27 cellular contexts compared by ENCODE assay signal in the genomic region with DNA sequence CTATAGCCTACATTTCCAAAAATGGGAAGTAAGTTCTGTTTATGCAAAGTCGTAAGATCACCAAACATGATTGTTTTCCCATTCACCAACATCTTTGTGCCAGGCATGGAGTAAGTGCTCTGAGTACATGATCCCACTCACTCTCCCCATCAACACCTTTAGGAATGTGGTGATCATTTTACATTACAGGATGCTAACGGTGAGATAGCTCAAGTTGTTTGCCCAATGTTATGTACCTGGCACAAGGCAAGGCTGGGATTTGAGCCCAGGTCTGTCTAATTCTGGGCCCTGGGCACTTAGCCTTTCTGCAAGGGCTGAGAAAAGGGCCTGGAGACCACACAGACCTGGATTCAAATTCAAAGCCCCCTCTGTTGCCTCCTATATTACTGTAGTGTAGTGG.
DNase-seq lines count a peak whose midpoint lies in the region; ATAC-seq, FAIRE-seq and TF ChIP-seq lines count a peak whose summit lies in the region.
"Had no signal": no experiment of that assay in that cellular context is flagged by ENCODE, and none has a peak within 500 bp of the region (broad histone marks: within the 10 kb centered on the region; RNA-seq: fewer than 3 reads in every experiment).

No MANE protein-coding gene starts in this region.

- no peak overlapping the region for H4K8ac ChIP-seq in IMR-90 (ENCODE audit: low read depth in 2 of 2, low read length in 2 of 2)

- TF ChIP-seq RAD21 in IMR-90 (IDR thresholded peaks at IDR 0.05; ENCODE audit: low read length), result no peak

- no peak for TF ChIP-seq CTCF in IMR-90 (conservative IDR thresholded peaks at IDR 0.05; ENCODE audit: low read depth, low read length)
- TF ChIP-seq CTCF in bronchial epithelial cell (IDR thresholded peaks at IDR 0.05; ENCODE audit: insufficient read depth, low read length, severe bottlenecking), result no peak
- no peak for TF ChIP-seq CTCF in neutrophil (IDR thresholded peaks at IDR 0.05)
- TF ChIP-seq CTCF in tibial artery (IDR thresholded peaks at IDR 0.05), result no peak

- peak; percentile 13 for FAIRE-seq in bronchial epithelial cell (lab: Jason Lieb, UNC)
- FAIRE-seq: A204.1, GM12878, GM12892, GM18507 had no signal

- no peaks in the 10 kb centered on the region for H3K79me1 ChIP-seq in IMR-90 (ENCODE audit: low read depth in 1 of 2, low read length in 2 of 2)

- no peak overlapping the region for H2AK5ac ChIP-seq in IMR-90 (ENCODE audit: low read depth, low read length)

- peak overlapping the region; percentile 70; the same call in 1 of the 3 replicates for H2BK15ac ChIP-seq in IMR-90 (ENCODE audit: low read depth, low read length)

- H3K23ac ChIP-seq in IMR-90 (ENCODE audit: low read depth, low read length), result 0 out of 2 replicates have a peak overlapping the region, but pooled peaks have one; percentile 51

- POLR2A ChIA-PET in IMR-90 (lab: Charles Lee; ENCODE audit: unreplicated experiment), result no interaction called here

- no peak overlapping the region for H3K9ac ChIP-seq in IMR-90 (ENCODE audit: low read depth, low read length)
- H3K9ac ChIP-seq: BLaER1 had no signal

- H4K91ac ChIP-seq in IMR-90 (ENCODE audit: insufficient read depth, low read depth, low read length), result peak overlapping the region; percentile 56

- BruUV-seq in IMR-90 (replicated peaks; lab: Mats Ljungman, UMichigan), result no TSS peak

- no peak overlapping the region for H2BK5ac ChIP-seq in IMR-90 (ENCODE audit: low read depth, low read length, poor library complexity, severe bottlenecking)

- H2AK9ac ChIP-seq in IMR-90 (replicated peaks; ENCODE audit: low read depth, low read length, poor library complexity), result no peak overlapping the region

- TF ChIP-seq POLR2A in IMR-90 (IDR thresholded peaks at IDR 0.05; ENCODE audit: low read depth, low read length), result no peak

- DNase-seq in Right ventricle myocardium superior, result no peak
- DNase-seq in cardiac septum (ENCODE audit: low spot score), result no peak
- DNase-seq in IMR-90, result no peak
- DNase-seq in bronchial epithelial cell (ENCODE audit: low read depth), result no peak
- no peak for DNase-seq in NCI-H1105 treated with DMSO at 0.1 percent for 48 hours (lab: John Stamatoyannopoulos, UW)
- no peak for DNase-seq in tibial artery
- DNase-seq: 8988T; ACHN; BE2C; C1 segment of cervical spinal cord; CD4-positive, alpha-beta memory T cell; CD4-positive, CD25-positive, alpha-beta regulatory T cell; CD8-positive, alpha-beta memory T cell; COR-L47; DMS 273 treated with DMSO at 0.1 percent for 48 hours; DMS153; DMS53; DMS79; DND-41; EL; GDM1 had no signal

- CTCF ChIA-PET in IMR-90 (lab: Yijun Ruan, JAX), result interaction anchor here (0.7 kb wide), 1 partner anchor 25 kb away, joined by 3 read pairs; no protein-coding TSS in a partner anchor

- no peak overlapping the region for H2BK20ac ChIP-seq in IMR-90 (ENCODE audit: low read depth, low read length)

- in situ Hi-C loops in IMR-90 (cut with MboI; ENCODE audit: low sequenced_read_pairs), result no loop called here

- H3K36me3 ChIP-seq in IMR-90 (ENCODE audit: control insufficient read depth, insufficient read depth, low read length) (no peaks in the 10 kb centered on the region), bronchial epithelial cell (ENCODE audit: control insufficient read depth, insufficient read depth, low read length) (no peaks in the 10 kb centered on the region), neutrophil (no peaks in the 10 kb centered on the region), tibial artery (no peaks in the 10 kb centered on the region)
- H3K36me3 ChIP-seq: BE2C, BLaER1 had no signal

- peak overlapping the region; percentile 46; the same call in 1 of the 2 replicates for H2BK120ac ChIP-seq in IMR-90 (ENCODE audit: low read depth, low read length)

- H3K27me3 ChIP-seq in IMR-90 (ENCODE audit: control insufficient read depth, insufficient read depth, low read length) (no peaks in the 10 kb centered on the region), bronchial epithelial cell (ENCODE audit: control insufficient read depth, insufficient read depth, low read length) (no peaks in the 10 kb centered on the region), neutrophil (no peaks in the 10 kb centered on the region), tibial artery (no peaks in the 10 kb centered on the region)
- H3K27me3 ChIP-seq: BE2C, BLaER1 had no signal

- H3K56ac ChIP-seq in IMR-90 (ENCODE audit: extremely low read depth, insufficient read depth, low read length), result no peak overlapping the region

- H4K5ac ChIP-seq in IMR-90 (ENCODE audit: low read depth, low read length), result no peak overlapping the region

- H3K4me3 ChIP-seq in IMR-90 (ENCODE audit: insufficient read depth, low read depth, low read length) (no peak overlapping the region), bronchial epithelial cell (ENCODE audit: low read depth, low read length) (no peak overlapping the region), neutrophil (ENCODE audit: low read depth in 1 of 2, low read length in 1 of 2) (no peak overlapping the region), tibial artery (no peak overlapping the region)
- H3K4me3 ChIP-seq: BLaER1, GM12878 had no signal

- ATAC-seq in Right ventricle myocardium superior (ENCODE audit: poor library complexity) (peak; percentile 80), IMR-90 (ENCODE audit: low read depth) (no peak)
- ATAC-seq: GM12878 had no signal

- WGBS in IMR-90 (ENCODE audit: extremely low coverage in 2 of 2, insufficient read length in 1 of 2), 2 experiments, result no CpG with 5 or more reads among the region's 2 CpGs

- H3K4me2 ChIP-seq in IMR-90 (ENCODE audit: low read depth, low read length), result no peak overlapping the region
- H3K4me2 ChIP-seq: BLaER1 had no signal

- peak overlapping the region; percentile 40; the same call in 1 of the 2 replicates for H3K4ac ChIP-seq in IMR-90 (ENCODE audit: low read depth, low read length)

- H3K18ac ChIP-seq in IMR-90 (ENCODE audit: low read depth, low read length), result no peak overlapping the region

- H4K20me1 ChIP-seq in IMR-90 (ENCODE audit: insufficient read depth, low read length), result 0 out of 2 replicates have a peak, but pooled peaks cover 3% of the 10 kb centered on the region
- H4K20me1 ChIP-seq: BLaER1 had no signal

- 0 out of 2 replicates have a peak overlapping the region, but pooled peaks have one; percentile 31 for H3K14ac ChIP-seq in IMR-90 (replicated peaks; ENCODE audit: low read depth, low read length)

- H3K4me1 ChIP-seq in IMR-90 (ENCODE audit: control insufficient read depth, insufficient read depth, low read length) (peaks cover 7% of the 10 kb centered on the region), neutrophil (ENCODE audit: control insufficient read depth in 1 of 2, insufficient read depth in 1 of 2, low read depth in 1 of 2, low read length in 1 of 2) (peaks cover 22 to 25% of the 10 kb centered on the region in 2 experiments), tibial artery (peaks cover 0 to 32% (median 22%) of the 10 kb centered on the region in 4 donors)
- H3K4me1 ChIP-seq: BE2C had no signal

- peaks cover 8% of the 10 kb centered on the region; the same call in 1 of the 2 replicates for H3K9me1 ChIP-seq in IMR-90 (ENCODE audit: insufficient read depth, low read length)

- intact Hi-C loops in Right ventricle myocardium superior (cut with DNase I) (no loop called here), cardiac septum (cut with DNase I) (no loop called here), IMR-90 (cut with micrococcal nuclease) (loop anchor here (5.0 to 10.0 kb wide), 4 partner anchors 143 to 1067 kb away; no protein-coding TSS in a partner anchor), tibial artery (cut with DNase I; ENCODE audit: low total_unique reads) (no loop called here)

- dilution Hi-C loops in IMR-90 (cut with HindIII; ENCODE audit: low sequenced_read_pairs, unreplicated experiment), result no loop called here

- no peaks in the 10 kb centered on the region for H3K9me3 ChIP-seq in IMR-90 (ENCODE audit: control insufficient read depth, insufficient read depth, low read length)
- no peaks in the 10 kb centered on the region for H3K9me3 ChIP-seq in neutrophil
- H3K9me3 ChIP-seq in tibial artery, result no peaks in the 10 kb centered on the region
- H3K9me3 ChIP-seq: BE2C, BLaER1 had no signal

- H2AFZ ChIP-seq in IMR-90 (replicated peaks; ENCODE audit: low read length, poor library complexity), result no peak overlapping the region

- no peak overlapping the region for H3K27ac ChIP-seq in IMR-90 (ENCODE audit: insufficient read depth, low read length)
- peak overlapping the region; percentile 64 for H3K27ac ChIP-seq in neutrophil
- H3K27ac ChIP-seq in tibial artery, result no peak overlapping the region
- H3K27ac ChIP-seq: BLaER1 had no signal

TF ChIP-seq in IMR-90, 13 proteins besides CTCF, POLR2A, EP300 and RAD21 (continues in another document):
- TF ChIP-seq CHD1 (IDR thresholded peaks at IDR 0.05; ENCODE audit: low read depth, low read length) (no peak), SMC3 (IDR thresholded peaks at IDR 0.05; ENCODE audit: low read depth, low read length) (no peak), FOS (IDR thresholded peaks at IDR 0.05; ENCODE audit: low read depth, low read length) (no peak), RFX5 (IDR thresholded peaks at IDR 0.05; ENCODE audit: low read depth, low read length) (no peak), MXI1 (IDR thresholded peaks at IDR 0.05; ENCODE audit: borderline replicate concordance, low read depth, low read length) (no peak), NFE2L2 (IDR thresholded peaks at IDR 0.05; ENCODE audit: low read depth, low read length) (no peak), MAZ (IDR thresholded peaks at IDR 0.05; ENCODE audit: borderline replicate concordance, low read depth, low read length) (no peak), MAFK (IDR thresholded peaks at IDR 0.05; ENCODE audit: low read depth, low read length) (no peak), BHLHE40 (IDR thresholded peaks at IDR 0.05; ENCODE audit: low read depth, low read length) (no peak)
- TF ChIP-seq, protein P1, sequence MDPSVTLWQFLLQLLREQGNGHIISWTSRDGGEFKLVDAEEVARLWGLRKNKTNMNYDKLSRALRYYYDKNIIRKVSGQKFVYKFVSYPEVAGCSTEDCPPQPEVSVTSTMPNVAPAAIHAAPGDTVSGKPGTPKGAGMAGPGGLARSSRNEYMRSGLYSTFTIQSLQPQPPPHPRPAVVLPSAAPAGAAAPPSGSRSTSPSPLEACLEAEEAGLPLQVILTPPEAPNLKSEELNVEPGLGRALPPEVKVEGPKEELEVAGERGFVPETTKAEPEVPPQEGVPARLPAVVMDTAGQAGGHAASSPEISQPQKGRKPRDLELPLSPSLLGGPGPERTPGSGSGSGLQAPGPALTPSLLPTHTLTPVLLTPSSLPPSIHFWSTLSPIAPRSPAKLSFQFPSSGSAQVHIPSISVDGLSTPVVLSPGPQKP (IDR thresholded peaks at IDR 0.05; ENCODE audit: borderline replicate concordance, low read depth, low read length), result no peak
- TF ChIP-seq, protein P2, sequence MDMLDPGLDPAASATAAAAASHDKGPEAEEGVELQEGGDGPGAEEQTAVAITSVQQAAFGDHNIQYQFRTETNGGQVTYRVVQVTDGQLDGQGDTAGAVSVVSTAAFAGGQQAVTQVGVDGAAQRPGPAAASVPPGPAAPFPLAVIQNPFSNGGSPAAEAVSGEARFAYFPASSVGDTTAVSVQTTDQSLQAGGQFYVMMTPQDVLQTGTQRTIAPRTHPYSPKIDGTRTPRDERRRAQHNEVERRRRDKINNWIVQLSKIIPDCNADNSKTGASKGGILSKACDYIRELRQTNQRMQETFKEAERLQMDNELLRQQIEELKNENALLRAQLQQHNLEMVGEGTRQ (IDR thresholded peaks at IDR 0.05; ENCODE audit: low read depth, low read length), result no peak
